In genomic region chr10:92573798-92574544, GRCh38 we compare ENCODE assay signal across 8 cellular contexts. TPM values are rescaled to one million over a fixed set of nuclear protein-coding genes. Genes with fewer than 3 reads are reported as not detected.
A peak's percentile ranks its signal among the peaks of the same experiment; 100 is the strongest.
DNase-seq lines count a peak whose midpoint lies in the region; ATAC-seq and TF ChIP-seq lines count a peak whose summit lies in the region.

IDE (minus strand) TSS chr10:92574093; CDS start chr10:92574019, 74 bp downstream.

- TF ChIP-seq CTCF in chondrocyte (IDR thresholded peaks at IDR 0.05): peak; percentile 91

- H3K27ac ChIP-seq in layer of hippocampus (ENCODE audit: low read depth, low read length): peak within 1 kb of the TSS; percentile 85

- no peaks in the 10 kb centered on the region for H3K27me3 Mint-ChIP-seq in chondrocyte (ENCODE audit: low read depth)

- no peaks in the 10 kb centered on the region for H3K9me3 Mint-ChIP-seq in chondrocyte (ENCODE audit: low read depth)

- peaks cover 38% of the 10 kb centered on the region for H3K4me1 Mint-ChIP-seq in chondrocyte (ENCODE audit: low read depth)

- no peaks in the 10 kb centered on the region for H3K27me3 ChIP-seq in layer of hippocampus (ENCODE audit: control insufficient read depth, insufficient read depth, low read length)

- DNase-seq in AG08396 (ENCODE audit: low spot score) (peak; percentile 94), NCI-H226 (peak; percentile 84), chondrocyte (ENCODE audit: low spot score) (peak; percentile 96)
- peak; percentile 65 to 72 for DNase-seq in activated CD4-positive, alpha-beta T cell treated with anti-CD3 and anti-CD28 coated beads for 24 hours (ENCODE audit: low read depth in 2 of 2)
- peak; percentile 71 to 77 for DNase-seq in stimulated activated CD4-positive, alpha-beta T cell treated with anti-CD3 and anti-CD28 coated beads, Interleukin-1b, Interleukin-23, amount 100 ng/mL, for 4 hours (ENCODE audit: low read depth in 2 of 2)

- H3K36me3 Mint-ChIP-seq in chondrocyte (ENCODE audit: low read depth): peaks cover 3% of the 10 kb centered on the region

- ATAC-seq in GM18858 (IDR thresholded peaks at IDR 0.05; ENCODE audit: unreplicated experiment) (peak; percentile 60), HG03095 (IDR thresholded peaks at IDR 0.05; ENCODE audit: unreplicated experiment) (peak; percentile 68)

- peak within 1 kb of the TSS; percentile 92 for H3K27ac Mint-ChIP-seq in chondrocyte (ENCODE audit: unreplicated experiment)

- peak within 1 kb of the TSS; percentile 68 for H3K4me3 Mint-ChIP-seq in chondrocyte (ENCODE audit: unreplicated experiment)

RNA-seq across cellular contexts. Expression of gene IDE, which starts in this region (rescaled TPM):
- total RNA-seq in chondrocyte: 42.0 to 57.5 TPM (median 44.6 TPM) in 3 replicates

Comparison
In these comparisons a context has a peak if more than half of its experiments do, and no peak if none do; other contexts are left out.
1. Peak in every context shown above with its lines: DNase-seq, ATAC-seq and H3K27ac ChIP-seq.